In genomic region chr2:173881466-173881865, GRCh38 we compare ENCODE assay signal across 12 cellular contexts.
DNase-seq lines count a peak whose midpoint lies in the region; ATAC-seq and TF ChIP-seq lines count a peak whose summit lies in the region.
"Had no signal": no experiment of that assay in that cellular context is flagged by ENCODE, and none has a peak within 500 bp of the region (broad histone marks: within the 10 kb centered on the region; RNA-seq: fewer than 3 reads in every experiment).

No MANE protein-coding gene starts in this region.

- H3K36me3 ChIP-seq in MG63 = no peaks in the 10 kb centered on the region
- no peaks in the 10 kb centered on the region for H3K36me3 ChIP-seq in gastroesophageal sphincter
- H3K36me3 ChIP-seq: lower lobe of right lung, thoracic aorta had no signal

- H3K4me3 ChIP-seq in MG63 (no peak overlapping the region), foreskin fibroblast (ENCODE audit: low read depth in 1 of 2, low read length in 2 of 2) (no peak overlapping the region), gastroesophageal sphincter (no peak overlapping the region)
- H3K4me3 ChIP-seq: lower lobe of right lung, thoracic aorta had no signal

- H3K9me3 ChIP-seq in MG63 (peaks cover 7% of the 10 kb centered on the region; the same call in 1 of the 2 replicates), gastroesophageal sphincter (no peaks in the 10 kb centered on the region)
- H3K9me3 ChIP-seq: Caco-2, lower lobe of right lung, thoracic aorta had no signal

- 0 to 38% methylated on average over 1 to 4 of the region's 4 CpGs for WGBS in gastroesophageal sphincter (ENCODE audit: low coverage in 1 of 2), 2 donors

- ATAC-seq in HG03354 (IDR thresholded peaks at IDR 0.05; ENCODE audit: poor library complexity, severe bottlenecking, unreplicated experiment) (no peak), gastroesophageal sphincter (no peak), HG03108 (IDR thresholded peaks at IDR 0.05; ENCODE audit: unreplicated experiment) (no peak), HG02885 (IDR thresholded peaks at IDR 0.05; ENCODE audit: poor library complexity, unreplicated experiment) (no peak)
- ATAC-seq: esophagus mucosa had no signal

- no peaks in the 10 kb centered on the region; the same call in 1 of the 2 replicates for H3K27me3 ChIP-seq in MG63
- peaks cover 16% of the 10 kb centered on the region for H3K27me3 ChIP-seq in gastroesophageal sphincter

- no peak for TF ChIP-seq EP300 in gastroesophageal sphincter (IDR thresholded peaks at IDR 0.05)

- DNase-seq in D341Med (ENCODE audit: low spot score) (peak; percentile 63), MG63 (peak; percentile 8), RPMI7951 (ENCODE audit: low read depth) (peak; percentile 31), foreskin fibroblast (peak; percentile 18 to 60)
- DNase-seq: Caco-2, lower lobe of right lung had no signal

- no peak overlapping the region for H3K27ac ChIP-seq in gastroesophageal sphincter
- H3K27ac ChIP-seq: lower lobe of right lung, thoracic aorta had no signal

- H3K4me1 ChIP-seq in gastroesophageal sphincter = no peaks in the 10 kb centered on the region
- H3K4me1 ChIP-seq: Caco-2 had no signal

- TF ChIP-seq CTCF in foreskin fibroblast (IDR thresholded peaks at IDR 0.05; ENCODE audit: low read depth, low read length) (no peak), gastroesophageal sphincter (IDR thresholded peaks at IDR 0.05) (no peak)

- TF ChIP-seq POLR2A in gastroesophageal sphincter (IDR thresholded peaks at IDR 0.05) = no peak

Comparison
In these comparisons a context has a peak if more than half of its experiments do, and no peak if none do; other contexts are left out.
1. DNase-seq: peak in every context shown above with its lines; median percentile 63 in D341Med; 39 in foreskin fibroblast; 31 in RPMI7951; 8 in MG63.